12 cellular contexts compared by ENCODE assay signal in genomic region chr10:50152792-50153272, GRCh38.
DNase-seq lines count a peak whose midpoint lies in the region; ATAC-seq and TF ChIP-seq lines count a peak whose summit lies in the region.
"Had no signal": no experiment of that assay in that cellular context is flagged by ENCODE, and none has a peak within 500 bp of the region (broad histone marks: within the 10 kb centered on the region; RNA-seq: fewer than 3 reads in every experiment).

No MANE protein-coding gene starts in this region.

- no peaks in the 10 kb centered on the region for H4K20me1 ChIP-seq in Karpas-422 (ENCODE audit: insufficient read depth, low read depth, low read length)
- H4K20me1 ChIP-seq: BLaER1 treated with 17β-estradiol and CSF1 and Interleukin-3, amounts not matched to agents 10 nM and 100 nM had no signal

- H3K27ac ChIP-seq in lung (ENCODE audit: low read depth in 1 of 2, low read length in 1 of 2), result no peak overlapping the region
- no peak overlapping the region for H3K27ac ChIP-seq in Karpas-422 (ENCODE audit: low read length)
- H3K27ac ChIP-seq: BLaER1 treated with 17β-estradiol and CSF1 and Interleukin-3, amounts not matched to agents 10 nM and 100 nM; esophagus muscularis mucosa had no signal

- no peaks in the 10 kb centered on the region for H3K9me2 ChIP-seq in Karpas-422 (replicated peaks; ENCODE audit: insufficient read depth, low read length)

- TF ChIP-seq CTCF in epithelial cell of esophagus (IDR thresholded peaks at IDR 0.05; ENCODE audit: insufficient read depth, low read depth, low read length, missing control alignments) (no peak), lung (IDR thresholded peaks at IDR 0.05; ENCODE audit: control extremely low read depth, extremely low read depth) (no peak)

- no peak overlapping the region for H3K9ac ChIP-seq in Karpas-422 (ENCODE audit: low read length)
- H3K9ac ChIP-seq: BLaER1 treated with 17β-estradiol and CSF1 and Interleukin-3, amounts not matched to agents 10 nM and 100 nM had no signal

- no peak overlapping the region for H2AFZ ChIP-seq in Karpas-422 (ENCODE audit: low read length)

- peak; percentile 4 for DNase-seq in stimulated activated CD4-positive, alpha-beta T cell treated with anti-CD3 and anti-CD28 coated beads, Interleukin-15, amount 100 ng/mL, for 24 hours
- DNase-seq in stimulated activated CD4-positive, alpha-beta T cell treated with anti-CD3 and anti-CD28 coated beads, Interleukin-4, amount 100 ng/mL, for 24 hours, result no peak
- DNase-seq in epithelial cell of esophagus (ENCODE audit: low read depth) (peak; percentile 38), lung (ENCODE audit: low spot score) (peak; percentile 29), Karpas-422 (no peak), NK-92 (lab: John Stamatoyannopoulos, UW; ENCODE audit: unreplicated experiment) (no peak), Kasumi-1 (lab: John Stamatoyannopoulos, UW) (no peak)
- no peak for DNase-seq in activated naive CD4-positive, alpha-beta T cell treated with Interleukin-2 at 50 U/mL for 16 hours
- DNase-seq: activated T-cell treated with anti-CD3 and anti-CD28 coated beads, Interleukin-2, amount 50 U/mL, for 1 hour; NCI-H1048 had no signal

- H3K27me3 ChIP-seq in lung (ENCODE audit: control insufficient read depth, insufficient read depth) (no peaks in the 10 kb centered on the region), Karpas-422 (ENCODE audit: low read length) (no peaks in the 10 kb centered on the region)
- H3K27me3 ChIP-seq: BLaER1 treated with 17β-estradiol and CSF1 and Interleukin-3, amounts not matched to agents 10 nM and 100 nM had no signal

- 2 to 3% methylated on average over 34 of the region's 34 CpGs for WGBS in lung, 2 donors

- H3K4me2 ChIP-seq in Karpas-422 (ENCODE audit: low read depth, low read length, poor library complexity, severe bottlenecking), result no peak overlapping the region
- H3K4me2 ChIP-seq: BLaER1 treated with 17β-estradiol and CSF1 and Interleukin-3, amounts not matched to agents 10 nM and 100 nM had no signal

- peak; percentile 27 for ATAC-seq in lung (ENCODE audit: insufficient read depth, low FRiP score)

- no peaks in the 10 kb centered on the region for H3K79me2 ChIP-seq in Karpas-422 (ENCODE audit: low read length)

- peaks cover 0 to 2% of the 10 kb centered on the region in 2 donors for H3K4me1 ChIP-seq in lung (ENCODE audit: control insufficient read depth in 2 of 2, insufficient read depth in 2 of 2, low read length in 2 of 2)
- no peaks in the 10 kb centered on the region for H3K4me1 ChIP-seq in Karpas-422 (ENCODE audit: low read length)
- H3K4me1 ChIP-seq: BLaER1 treated with 17β-estradiol and CSF1 and Interleukin-3, amounts not matched to agents 10 nM and 100 nM had no signal

- H3K36me3 ChIP-seq in lung (ENCODE audit: control insufficient read depth in 2 of 2, insufficient read depth in 2 of 2, low read length in 2 of 2) (no peaks in the 10 kb centered on the region), Karpas-422 (ENCODE audit: insufficient read depth, low read length) (no peaks in the 10 kb centered on the region)
- H3K36me3 ChIP-seq: BLaER1 treated with 17β-estradiol and CSF1 and Interleukin-3, amounts not matched to agents 10 nM and 100 nM; esophagus muscularis mucosa had no signal

- H3K9me3 ChIP-seq in lung (ENCODE audit: control insufficient read depth in 2 of 2, insufficient read depth in 1 of 2, low read length in 1 of 2), result peaks cover 0 to 4% of the 10 kb centered on the region in 2 donors
- H3K9me3 ChIP-seq in Karpas-422 (ENCODE audit: low read length), result no peaks in the 10 kb centered on the region
- H3K9me3 ChIP-seq: BLaER1 treated with 17β-estradiol and CSF1 and Interleukin-3, amounts not matched to agents 10 nM and 100 nM; esophagus muscularis mucosa had no signal

- no peak overlapping the region for H3K4me3 ChIP-seq in epithelial cell of esophagus (ENCODE audit: low read length)
- H3K4me3 ChIP-seq in lung, result no peak overlapping the region
- H3K4me3 ChIP-seq in Karpas-422 (ENCODE audit: low read length), result no peak overlapping the region
- H3K4me3 ChIP-seq: BLaER1 treated with 17β-estradiol and CSF1 and Interleukin-3, amounts not matched to agents 10 nM and 100 nM had no signal

Comparison
In these comparisons a context has a peak if more than half of its experiments do, and no peak if none do; other contexts are left out.
1. DNase-seq: peak in stimulated activated CD4-positive, alpha-beta T cell treated with anti-CD3 and anti-CD28 coated beads, Interleukin-15, amount 100 ng/mL, for 24 hours (single experiment), epithelial cell of esophagus (single experiment) and lung (single experiment); none in stimulated activated CD4-positive, alpha-beta T cell treated with anti-CD3 and anti-CD28 coated beads, Interleukin-4, amount 100 ng/mL, for 24 hours (single experiment), activated naive CD4-positive, alpha-beta T cell treated with Interleukin-2 at 50 U/mL for 16 hours (single experiment), Karpas-422 (single experiment), NK-92 (single experiment) and Kasumi-1 (0 of 2).